2 cellular contexts compared by ENCODE assay signal in genomic region chr15:43928152-43928551, GRCh38.
TF ChIP-seq lines count a peak whose summit lies in the region.

No MANE protein-coding gene starts in this region.

TF ChIP-seq in WTC11, 78 proteins besides CTCF, POLR2A, EP300 and RAD21 (continued from another document and continues in another):
- TF ChIP-seq ZNF121 (CRISPR knock-in tag; IDR thresholded peaks at IDR 0.05) (no peak), GABPB1 (CRISPR knock-in tag; IDR thresholded peaks at IDR 0.05) (no peak), E2F4 (CRISPR knock-in tag; IDR thresholded peaks at IDR 0.05; ENCODE audit: borderline replicate concordance, low read depth) (no peak), ZNF219 (CRISPR knock-in tag; IDR thresholded peaks at IDR 0.05; ENCODE audit: borderline replicate concordance) (no peak), NR1H2 (CRISPR knock-in tag; IDR thresholded peaks at IDR 0.05) (no peak), RELA (CRISPR knock-in tag; IDR thresholded peaks at IDR 0.05; ENCODE audit: borderline replicate concordance) (no peak), USF2 (CRISPR knock-in tag; IDR thresholded peaks at IDR 0.05) (peak; percentile 28; the same call in 1 of the 2 replicates), IRF2 (CRISPR knock-in tag; IDR thresholded peaks at IDR 0.05; ENCODE audit: borderline replicate concordance, low read depth) (no peak), ZBTB43 (CRISPR knock-in tag; IDR thresholded peaks at IDR 0.05) (0 out of 2 replicates have a peak, but pooled peaks have one; percentile 52), TEAD4 (CRISPR knock-in tag; IDR thresholded peaks at IDR 0.05) (no peak), MAX (CRISPR knock-in tag; IDR thresholded peaks at IDR 0.05) (no peak), NR2C2 (CRISPR knock-in tag; IDR thresholded peaks at IDR 0.05) (no peak), GRHL2 (CRISPR knock-in tag; IDR thresholded peaks at IDR 0.05; ENCODE audit: insufficient replicate concordance, severe bottlenecking) (no peak), ZNF138 (CRISPR knock-in tag; conservative IDR thresholded peaks at IDR 0.05) (no peak), FOXP1 (CRISPR knock-in tag; IDR thresholded peaks at IDR 0.05; ENCODE audit: borderline replicate concordance) (no peak), OVOL2 (CRISPR knock-in tag; IDR thresholded peaks at IDR 0.05; ENCODE audit: borderline replicate concordance) (no peak), CBFB (CRISPR knock-in tag; IDR thresholded peaks at IDR 0.05; ENCODE audit: low read depth) (no peak), TCF7 (CRISPR knock-in tag; IDR thresholded peaks at IDR 0.05; ENCODE audit: low read depth) (no peak), ATF2 (CRISPR knock-in tag; IDR thresholded peaks at IDR 0.05; ENCODE audit: borderline replicate concordance, low read depth) (no peak), AR (CRISPR knock-in tag; IDR thresholded peaks at IDR 0.05) (no peak), HMGXB4 (CRISPR knock-in tag; IDR thresholded peaks at IDR 0.05) (no peak)

TF ChIP-seq in SK-N-SH treated with all-trans-retinoic acid at 6 μM for 48 hours, 23 proteins besides CTCF, POLR2A, EP300 and RAD21 (continued from another document):
- TF ChIP-seq CREB5 (CRISPR knock-in tag; IDR thresholded peaks at IDR 0.05; ENCODE audit: low read depth) (no peak), ZFP30 (CRISPR knock-in tag; IDR thresholded peaks at IDR 0.05) (no peak), ZNF565 (CRISPR knock-in tag; conservative IDR thresholded peaks at IDR 0.05; ENCODE audit: low read depth) (no peak)
